ENCODE assay signal across 26 cellular contexts in the genomic region with DNA sequence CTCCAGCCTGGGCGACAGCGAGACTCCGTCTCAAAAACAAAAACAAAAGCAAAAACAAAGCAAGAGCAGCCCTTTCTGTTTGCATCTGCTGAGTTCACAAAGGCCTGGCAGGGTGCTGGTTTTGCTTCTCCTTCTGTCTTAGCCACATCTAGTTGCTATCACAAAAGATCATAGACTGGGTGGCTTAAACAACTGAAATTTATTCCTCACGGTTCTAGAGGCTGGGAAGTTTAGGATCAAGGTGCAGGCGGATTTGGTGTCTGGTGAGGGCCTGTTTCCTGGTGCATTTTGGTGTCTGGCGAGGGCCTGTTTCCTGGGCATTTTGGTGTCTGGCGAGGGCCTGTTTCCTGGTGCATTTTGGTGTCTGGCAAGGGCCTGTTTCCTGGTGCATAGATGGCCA.
"Had no signal": no experiment of that assay in that cellular context is flagged by ENCODE, and none has a peak within 500 bp of the region (broad histone marks: within the 10 kb centered on the region; RNA-seq: fewer than 3 reads in every experiment).

No MANE protein-coding gene starts in this region.

- H3K4me1 Mint-ChIP-seq: endodermal cell; immature natural killer cell; naive thymus-derived CD8-positive, alpha-beta T cell; stimulated activated naive B cell treated with anti-CD40 and anti-IgM and Interleukin-4, amounts not matched to agents 10 μg/mL and 1 μg/mL and 100 μg/mL, for 72 hours had no signal

- H3K9ac ChIP-seq: parathyroid adenoma had no signal

- H3K27ac ChIP-seq: dorsolateral prefrontal cortex, epithelial cell of prostate, foreskin keratinocyte, gastroesophageal sphincter, heart right ventricle, lower lobe of right lung, neutrophil, parathyroid adenoma, right lobe of liver, thoracic aorta, tibial nerve, upper lobe of left lung had no signal

- H3K9me3 ChIP-seq: gastroesophageal sphincter, heart right ventricle, lower lobe of right lung, neutrophil, right lobe of liver, thoracic aorta, tibial nerve, upper lobe of left lung had no signal

- H3K36me3 Mint-ChIP-seq: immature natural killer cell; naive thymus-derived CD8-positive, alpha-beta T cell; stimulated activated naive B cell treated with anti-CD40 and anti-IgM and Interleukin-4, amounts not matched to agents 10 μg/mL and 1 μg/mL and 100 μg/mL, for 72 hours had no signal

- H3K79me2 ChIP-seq: parathyroid adenoma had no signal

- H3K4me1 ChIP-seq: foreskin keratinocyte, gastroesophageal sphincter, heart right ventricle, lower lobe of right lung, parathyroid adenoma, right lobe of liver, tibial nerve, upper lobe of left lung had no signal

- DNase-seq: dorsolateral prefrontal cortex; effector CD4-positive, alpha-beta T cell; endodermal cell; foreskin keratinocyte; heart right ventricle; hypothalamus; immature natural killer cell; left ventricle myocardium superior; lower lobe of right lung; naive thymus-derived CD8-positive, alpha-beta T cell; nephron progenitor cell; right lobe of liver; small intestine; stimulated activated CD4-positive, alpha-beta T cell treated with anti-CD3 and anti-CD28 coated beads, Interleukin-15, amount 100 ng/mL, for 24 hours; stimulated activated CD4-positive, alpha-beta T cell treated with anti-CD3 and anti-CD28 coated beads, Interleukin-2, amount 100 ng/mL, for 48 hours; stimulated activated naive B cell treated with anti-CD40 and anti-IgM and Interleukin-4, amounts not matched to agents 10 μg/mL and 1 μg/mL and 100 μg/mL, for 72 hours; upper lobe of left lung had no signal

- H2AFZ ChIP-seq: parathyroid adenoma had no signal

- H3K27me3 ChIP-seq: dorsolateral prefrontal cortex, right lobe of liver, tibial nerve, upper lobe of left lung had no signal

- H3K4me3 Mint-ChIP-seq: endodermal cell; immature natural killer cell; naive thymus-derived CD8-positive, alpha-beta T cell; nephron progenitor cell; stimulated activated naive B cell treated with anti-CD40 and anti-IgM and Interleukin-4, amounts not matched to agents 10 μg/mL and 1 μg/mL and 100 μg/mL, for 72 hours; stimulated activated naive CD8-positive, alpha-beta T cell treated with anti-CD3 and anti-CD28 coated beads, Interleukin-15, Interleukin-2, amounts not matched to agents 100 ng/mL and 50 ng/mL, for 24 hours had no signal

- ATAC-seq: esophagus mucosa; gastroesophageal sphincter; heart right ventricle; left ventricle myocardium superior; lower lobe of right lung; naive thymus-derived CD8-positive, alpha-beta T cell; right lobe of liver; stimulated activated naive B cell treated with anti-CD40 and anti-IgM and Interleukin-4, amounts not matched to agents 10 μg/mL and 1 μg/mL and 100 μg/mL, for 72 hours had no signal

- H3K36me3 ChIP-seq: gastroesophageal sphincter, heart right ventricle, lower lobe of right lung, neutrophil, right lobe of liver, thoracic aorta, tibial nerve, upper lobe of left lung had no signal

- H3K9me3 Mint-ChIP-seq: endodermal cell; naive thymus-derived CD8-positive, alpha-beta T cell; nephron progenitor cell; stimulated activated naive B cell treated with anti-CD40 and anti-IgM and Interleukin-4, amounts not matched to agents 10 μg/mL and 1 μg/mL and 100 μg/mL, for 72 hours; stimulated activated naive CD8-positive, alpha-beta T cell treated with anti-CD3 and anti-CD28 coated beads, Interleukin-15, Interleukin-2, amounts not matched to agents 100 ng/mL and 50 ng/mL, for 24 hours had no signal

- H3K27ac Mint-ChIP-seq: endodermal cell; immature natural killer cell; naive thymus-derived CD8-positive, alpha-beta T cell; nephron progenitor cell; progenitor cell of endocrine pancreas; stimulated activated naive B cell treated with anti-CD40 and anti-IgM and Interleukin-4, amounts not matched to agents 10 μg/mL and 1 μg/mL and 100 μg/mL, for 72 hours; stimulated activated naive CD8-positive, alpha-beta T cell treated with anti-CD3 and anti-CD28 coated beads, Interleukin-15, Interleukin-2, amounts not matched to agents 100 ng/mL and 50 ng/mL, for 24 hours had no signal

- H3K4me3 ChIP-seq: dorsolateral prefrontal cortex, gastroesophageal sphincter, heart right ventricle, lower lobe of right lung, right lobe of liver, thoracic aorta, tibial nerve, upper lobe of left lung had no signal
